8 cellular contexts compared by ENCODE assay signal in genomic region chr6:36840471-36841461, GRCh38. TPM values are rescaled to one million over a fixed set of nuclear protein-coding genes. Genes with fewer than 3 reads are reported as not detected.
DNase-seq lines count a peak whose midpoint lies in the region; ATAC-seq and TF ChIP-seq lines count a peak whose summit lies in the region.

No MANE protein-coding gene starts in this region.

- peak overlapping the region; percentile 92 for H3K27ac ChIP-seq in left ventricle myocardium inferior (replicated peaks)
- peak overlapping the region; percentile 47 for H3K27ac ChIP-seq in skeletal muscle tissue (ENCODE audit: low read depth, low read length)

- H3K36me3 Mint-ChIP-seq in activated naive CD4-positive, alpha-beta T cell treated with anti-CD3 and anti-CD28 coated beads for 36 hours (ENCODE audit: low read depth) = no peaks in the 10 kb centered on the region

- H3K36me3 ChIP-seq in left ventricle myocardium inferior (no peaks in the 10 kb centered on the region), skeletal muscle tissue (ENCODE audit: control insufficient read depth in 3 of 3, insufficient read depth in 3 of 3, low read length in 3 of 3) (no peaks in the 10 kb centered on the region)

- ATAC-seq in HG03159 (IDR thresholded peaks at IDR 0.05; ENCODE audit: unreplicated experiment) (no peak), HG02884 (IDR thresholded peaks at IDR 0.05; ENCODE audit: unreplicated experiment) (no peak)

- H3K9me3 ChIP-seq in left ventricle myocardium inferior (replicated peaks) = no peaks in the 10 kb centered on the region
- H3K9me3 ChIP-seq in skeletal muscle tissue (ENCODE audit: control insufficient read depth in 3 of 3, low read length in 3 of 3) = no peaks in the 10 kb centered on the region

- H3K27ac Mint-ChIP-seq in activated naive CD4-positive, alpha-beta T cell treated with anti-CD3 and anti-CD28 coated beads for 36 hours = no peak overlapping the region

- H3K27me3 ChIP-seq in left ventricle myocardium inferior (ENCODE audit: low read depth) (peaks cover 20% of the 10 kb centered on the region), skeletal muscle tissue (ENCODE audit: control insufficient read depth in 3 of 3, insufficient read depth in 3 of 3, low read length in 3 of 3) (peaks cover 0 to 7% (median 0%) of the 10 kb centered on the region in 3 donors)

- H3K4me1 ChIP-seq in left ventricle myocardium inferior (peaks cover 62% of the 10 kb centered on the region), skeletal muscle tissue (ENCODE audit: control insufficient read depth in 3 of 3, insufficient read depth in 3 of 3, low read length in 3 of 3) (peaks cover 33 to 55% (median 41%) of the 10 kb centered on the region in 3 donors)

- peak overlapping the region; percentile 72 for H3K4me3 Mint-ChIP-seq in activated naive CD4-positive, alpha-beta T cell treated with anti-CD3 and anti-CD28 coated beads for 36 hours

- H3K27me3 Mint-ChIP-seq in activated naive CD4-positive, alpha-beta T cell treated with anti-CD3 and anti-CD28 coated beads for 36 hours (ENCODE audit: low read depth) = peaks cover 28% of the 10 kb centered on the region

- DNase-seq in HuH-7 (ENCODE audit: low spot score) = peak; percentile 30
- peak; percentile 33 for DNase-seq in activated naive CD4-positive, alpha-beta T cell treated with anti-CD3 and anti-CD28 coated beads for 36 hours
- peak; percentile 57 for DNase-seq in left ventricle myocardium inferior
- no peak for DNase-seq in NCI-H187 (lab: John Stamatoyannopoulos, UW)
- DNase-seq in SW480 (ENCODE audit: low spot score) = no peak

- H3K4me1 Mint-ChIP-seq in activated naive CD4-positive, alpha-beta T cell treated with anti-CD3 and anti-CD28 coated beads for 36 hours (ENCODE audit: low read depth) = peaks cover 15% of the 10 kb centered on the region

- H3K9me3 Mint-ChIP-seq in activated naive CD4-positive, alpha-beta T cell treated with anti-CD3 and anti-CD28 coated beads for 36 hours = no peaks in the 10 kb centered on the region

- CTCF ChIA-PET in activated naive CD4-positive, alpha-beta T cell treated with anti-CD3 and anti-CD28 coated beads for 36 hours (lab: Charles Lee) = interaction anchor here (0.6 to 1.2 kb wide), 4 partner anchors 9 to 19 kb away, joined by 3 to 6 read pairs (median 3); no protein-coding TSS in a partner anchor

- peak overlapping the region in 2 of 3 donors; percentile 59 to 69 for H3K9ac ChIP-seq in skeletal muscle tissue (ENCODE audit: low read depth in 1 of 3, low read length in 3 of 3)

- intact Hi-C loops in activated naive CD4-positive, alpha-beta T cell treated with anti-CD3 and anti-CD28 coated beads for 36 hours (cut with micrococcal nuclease) = no loop called here
- intact Hi-C loops in left ventricle myocardium inferior (cut with micrococcal nuclease) = no loop called here

- H3K4me3 ChIP-seq in left ventricle myocardium inferior (peak overlapping the region; percentile 63), skeletal muscle tissue (ENCODE audit: low read length in 3 of 3) (peak overlapping the region; percentile 58 to 61 (median 59))

- no peak for TF ChIP-seq CTCF in left ventricle myocardium inferior (IDR thresholded peaks at IDR 0.05; ENCODE audit: borderline replicate concordance)

RNA-seq across cellular contexts. Expression of gene CPNE5, which starts 1.5 kb away (rescaled TPM):
- total RNA-seq in activated naive CD4-positive, alpha-beta T cell treated with anti-CD3 and anti-CD28 coated beads for 36 hours = 1 to 10 TPM; 1.2 to 1.7 TPM
- 26.5 TPM for total RNA-seq in left ventricle myocardium inferior
- total RNA-seq in skeletal muscle tissue = 6.3 TPM

RNA-seq across cellular contexts. Expression of gene PPIL1, which starts 33.8 kb away (rescaled TPM):
- 10 to 100 TPM; 42.8 to 44.0 TPM for total RNA-seq in activated naive CD4-positive, alpha-beta T cell treated with anti-CD3 and anti-CD28 coated beads for 36 hours
- 69.1 TPM for total RNA-seq in left ventricle myocardium inferior
- total RNA-seq in skeletal muscle tissue = 24.0 TPM

RNA-seq across cellular contexts. Expression of gene C6orf89, which starts 45.0 kb away (rescaled TPM):
- 10 to 100 TPM; 24.2 to 24.5 TPM for total RNA-seq in activated naive CD4-positive, alpha-beta T cell treated with anti-CD3 and anti-CD28 coated beads for 36 hours
- total RNA-seq in left ventricle myocardium inferior (76.4 TPM), skeletal muscle tissue (22.4 TPM)

Comparison
In these comparisons a context has a peak if more than half of its experiments do, and no peak if none do; other contexts are left out.
1. DNase-seq: peak in HuH-7 (single experiment), activated naive CD4-positive, alpha-beta T cell treated with anti-CD3 and anti-CD28 coated beads for 36 hours (single experiment) and left ventricle myocardium inferior (single experiment); none in NCI-H187 (0 of 2) and SW480 (single experiment).